In genomic region chr17:81403040-81403467, GRCh38 we compare ENCODE assay signal across 10 cellular contexts. TPM values are rescaled to one million over a fixed set of nuclear protein-coding genes. Genes with fewer than 3 reads are reported as not detected.
DNase-seq lines count a peak whose midpoint lies in the region; ATAC-seq and TF ChIP-seq lines count a peak whose summit lies in the region.
"Had no signal": no experiment of that assay in that cellular context is flagged by ENCODE, and none has a peak within 500 bp of the region (broad histone marks: within the 10 kb centered on the region; RNA-seq: fewer than 3 reads in every experiment).

No MANE protein-coding gene starts in this region.

- intact Hi-C loops in left ventricle myocardium inferior (cut with micrococcal nuclease): loop anchor here (10.0 kb wide), 1 partner anchor 108 kb away; the partner anchor contains the start of gene SLC38A10
- intact Hi-C loops in left cardiac atrium (cut with DNase I): loop anchor here (5.0 kb wide), 1 partner anchor 79 kb away; no protein-coding TSS in a partner anchor
- intact Hi-C loops in CD14-positive monocyte (cut with micrococcal nuclease): no loop called here

- H3K36me3 Mint-ChIP-seq in neural progenitor cell (peaks cover 12% of the 10 kb centered on the region), CD14-positive monocyte (peaks cover 11 to 17% of the 10 kb centered on the region in 2 donors)

- H3F3A ChIP-seq in neural progenitor cell (ENCODE audit: low read depth): peaks cover 45% of the 10 kb centered on the region

- H3K4me1 Mint-ChIP-seq in neural progenitor cell (peaks cover 55% of the 10 kb centered on the region), CD14-positive monocyte (peaks cover 49% of the 10 kb centered on the region)

- H4K20me1 ChIP-seq in neural progenitor cell (ENCODE audit: low read depth): peaks cover 93% of the 10 kb centered on the region

- peaks cover 2% of the 10 kb centered on the region for H3K9me3 Mint-ChIP-seq in neural progenitor cell
- H3K9me3 Mint-ChIP-seq in CD14-positive monocyte: no peaks in the 10 kb centered on the region
- H3K9me3 Mint-ChIP-seq: activated naive CD4-positive, alpha-beta T cell treated with anti-CD3 and anti-CD28 coated beads, Interleukin-2, amount 10 ng/mL, durations not matched to agents 7 days and 5 days had no signal

- H3K4me1 ChIP-seq in left ventricle myocardium inferior (peaks cover 88% of the 10 kb centered on the region), neural progenitor cell (peaks cover 51% of the 10 kb centered on the region)

- H3K9me3 ChIP-seq in left ventricle myocardium inferior (replicated peaks) (no peaks in the 10 kb centered on the region), neural progenitor cell (ENCODE audit: low read depth) (no peaks in the 10 kb centered on the region)
- H3K9me3 ChIP-seq: neutrophil had no signal

- peak overlapping the region; percentile 96 for H3K4me3 ChIP-seq in left ventricle myocardium inferior
- H3K4me3 ChIP-seq in epithelial cell of proximal tubule (ENCODE audit: low read depth, low read length): no peak overlapping the region
- no peak overlapping the region for H3K4me3 ChIP-seq in neural progenitor cell

- H3K4me3 Mint-ChIP-seq in neural progenitor cell: peak overlapping the region; percentile 97
- no peak overlapping the region for H3K4me3 Mint-ChIP-seq in CD14-positive monocyte
- H3K4me3 Mint-ChIP-seq: activated naive CD4-positive, alpha-beta T cell treated with anti-CD3 and anti-CD28 coated beads, Interleukin-2, amount 10 ng/mL, durations not matched to agents 7 days and 5 days had no signal

- no peak overlapping the region for H2AFZ ChIP-seq in neural progenitor cell (replicated peaks)

- H3K27ac Mint-ChIP-seq in neural progenitor cell (no peak overlapping the region), CD14-positive monocyte (no peak overlapping the region)
- H3K27ac Mint-ChIP-seq: activated naive CD4-positive, alpha-beta T cell treated with anti-CD3 and anti-CD28 coated beads, Interleukin-2, amount 10 ng/mL, durations not matched to agents 7 days and 5 days had no signal

- H3K27ac ChIP-seq in left ventricle myocardium inferior (replicated peaks): peak overlapping the region; percentile 100
- no peak overlapping the region for H3K27ac ChIP-seq in neural progenitor cell
- H3K27ac ChIP-seq: neutrophil had no signal

- H3K4me2 ChIP-seq in neural progenitor cell: peak overlapping the region; percentile 87

- H3K27me3 Mint-ChIP-seq in neural progenitor cell (ENCODE audit: insufficient read depth, low read depth) (peaks cover 23% of the 10 kb centered on the region), CD14-positive monocyte (ENCODE audit: low read depth in 3 of 3) (peaks cover 2 to 12% (median 4%) of the 10 kb centered on the region in 3 donors)

- TF ChIP-seq CTCF in left ventricle myocardium inferior (IDR thresholded peaks at IDR 0.05; ENCODE audit: borderline replicate concordance) (no peak), epithelial cell of proximal tubule (conservative IDR thresholded peaks at IDR 0.05; ENCODE audit: low read depth, low read length) (peak; percentile 13), neural progenitor cell (IDR thresholded peaks at IDR 0.05) (peak; percentile 29), CD14-positive monocyte (IDR thresholded peaks at IDR 0.05) (no peak)

- H3K9ac ChIP-seq in neural progenitor cell: no peak overlapping the region

- DNase-seq in left ventricle myocardium inferior: no peak
- DNase-seq in left cardiac atrium: no peak
- DNase-seq in epithelial cell of proximal tubule (ENCODE audit: low read depth): no peak
- DNase-seq in neural progenitor cell (ENCODE audit: low spot score): peak; percentile 60
- DNase-seq in NCI-H128 (lab: John Stamatoyannopoulos, UW; ENCODE audit: unreplicated experiment): no peak
- no peak for DNase-seq in CD14-positive monocyte (ENCODE audit: low spot score)
- no peak for DNase-seq in H4 (ENCODE audit: low spot score)
- DNase-seq in hippocampal formation (lab: John Stamatoyannopoulos, UW): no peak
- DNase-seq: activated naive CD4-positive, alpha-beta T cell treated with anti-CD3 and anti-CD28 coated beads, Interleukin-2, amount 10 ng/mL, durations not matched to agents 7 days and 5 days had no signal

- ATAC-seq in left cardiac atrium: no peak

- H3K27me3 ChIP-seq in left ventricle myocardium inferior (ENCODE audit: low read depth): no peaks in the 10 kb centered on the region
- H3K27me3 ChIP-seq in neural progenitor cell: peaks cover 48% of the 10 kb centered on the region

- peaks cover 68% of the 10 kb centered on the region for H3K79me2 ChIP-seq in neural progenitor cell (ENCODE audit: low read depth)

- no peaks in the 10 kb centered on the region for H3K36me3 ChIP-seq in left ventricle myocardium inferior
- H3K36me3 ChIP-seq in neural progenitor cell: no peaks in the 10 kb centered on the region
- H3K36me3 ChIP-seq: neutrophil had no signal

RNA-seq across cellular contexts. Expression of gene BAHCC1, which starts 7.8 kb away (rescaled TPM):
- 7.3 TPM for total RNA-seq in left ventricle myocardium inferior
- 1 to 10 TPM; 8.3 to 9.9 TPM for total RNA-seq in left cardiac atrium
- 4.8 and 6.2 TPM in 2 replicates for total RNA-seq in epithelial cell of proximal tubule
- 3.4 and 26.3 TPM in 2 replicates for total RNA-seq in neural progenitor cell (ENCODE audit: low replicate concordance)
- polyA plus RNA-seq in CD14-positive monocyte: under 1 TPM; 0.11 to 0.27 TPM
- total RNA-seq in H4 (2014; rRNA removed; shearing (Covaris generic)): 0.31 and 3.4 TPM in 2 replicates

Comparison
In these comparisons a context has a peak if more than half of its experiments do, and no peak if none do; other contexts are left out.
1. CTCF ChIP-seq: peak in epithelial cell of proximal tubule (single experiment) and neural progenitor cell (single experiment); none in left ventricle myocardium inferior (single experiment) and CD14-positive monocyte (single experiment).
2. intact Hi-C loops: an anchor here in left ventricle myocardium inferior (10.0 kb wide) and left cardiac atrium (5.0 kb wide); none called in CD14-positive monocyte.